14 cellular contexts compared by ENCODE assay signal in genomic region chr20:38023181-38024085, GRCh38. TPM values are rescaled to one million over a fixed set of nuclear protein-coding genes. Genes with fewer than 3 reads are reported as not detected.
DNase-seq lines count a peak whose midpoint lies in the region; ATAC-seq and TF ChIP-seq lines count a peak whose summit lies in the region.
"Had no signal": no experiment of that assay in that cellular context is flagged by ENCODE, and none has a peak within 500 bp of the region (broad histone marks: within the 10 kb centered on the region; RNA-seq: fewer than 3 reads in every experiment).

No MANE protein-coding gene starts in this region.

- no peak overlapping the region for H3K9ac ChIP-seq in adipocyte (ENCODE audit: low read length)

- POLR2A ChIA-PET in BJ (lab: Charles Lee) = no interaction called here

- H3K36me3 ChIP-seq in BJ (ENCODE audit: control insufficient read depth, insufficient read depth, low read length) (no peaks in the 10 kb centered on the region), adipocyte (ENCODE audit: control insufficient read depth, insufficient read depth, low read length, severe bottlenecking) (peaks cover 11% of the 10 kb centered on the region), right lobe of liver (no peaks in the 10 kb centered on the region)
- H3K36me3 ChIP-seq: uterus had no signal

- H3K27ac ChIP-seq in right lobe of liver = no peak overlapping the region
- H3K27ac ChIP-seq: breast epithelium, Peyer's patch, uterus had no signal

- TF ChIP-seq CTCF in BJ (IDR thresholded peaks at IDR 0.05; ENCODE audit: insufficient read depth, low read depth, low read length) (no peak), right lobe of liver (IDR thresholded peaks at IDR 0.05) (no peak)

- TF ChIP-seq POLR2A in right lobe of liver (IDR thresholded peaks at IDR 0.05) = no peak

- 48% methylated on average over 4 of the region's 5 CpGs for WGBS in right lobe of liver (ENCODE audit: insufficient coverage, low coverage, low lambda C conversion rate, missing lambda C conversion rate)

- H3K4me3 ChIP-seq in BJ (ENCODE audit: low read depth, low read length) (no peak overlapping the region), adipocyte (ENCODE audit: low read length) (no peak overlapping the region), right lobe of liver (no peak overlapping the region)
- H3K4me3 ChIP-seq: breast epithelium, heart left ventricle, Peyer's patch, uterus had no signal

- H3K27me3 Mint-ChIP-seq in activated T-helper 17 cell treated with anti-CD3 and anti-CD28 coated beads, Interleukin-2, amount 50 U/mL, for 72 hours = no peaks in the 10 kb centered on the region
- H3K27me3 Mint-ChIP-seq: activated CD4-positive, alpha-beta memory T cell treated with anti-CD3 and anti-CD28 coated beads, Interleukin-2, amount 10 ng/mL, durations not matched to agents 7 days and 5 days had no signal

- intact Hi-C loops in right lobe of liver (cut with DNase I) = no loop called here

- H3K9me3 ChIP-seq in adipocyte (ENCODE audit: control insufficient read depth, low read length) (peaks cover 1% of the 10 kb centered on the region), right lobe of liver (no peaks in the 10 kb centered on the region)
- H3K9me3 ChIP-seq: Peyer's patch had no signal

- H3K36me3 Mint-ChIP-seq in activated T-helper 17 cell treated with anti-CD3 and anti-CD28 coated beads, Interleukin-2, amount 50 U/mL, for 72 hours (ENCODE audit: low read depth) = peaks cover 58% of the 10 kb centered on the region

- H3K4me1 ChIP-seq in adipocyte (ENCODE audit: control insufficient read depth, insufficient read depth, low read length) (peaks cover 7% of the 10 kb centered on the region), right lobe of liver (peaks cover 0 to 16% (median 8%) of the 10 kb centered on the region in 4 donors)
- H3K4me1 ChIP-seq: breast epithelium, uterus had no signal

- peaks cover 33% of the 10 kb centered on the region for H3K4me1 Mint-ChIP-seq in activated T-helper 17 cell treated with anti-CD3 and anti-CD28 coated beads, Interleukin-2, amount 50 U/mL, for 72 hours

- H3K27me3 ChIP-seq in BJ (ENCODE audit: control insufficient read depth, insufficient read depth, low read length) = no peaks in the 10 kb centered on the region
- no peaks in the 10 kb centered on the region for H3K27me3 ChIP-seq in adipocyte (replicated peaks; ENCODE audit: control insufficient read depth, insufficient read depth, low read length)
- no peaks in the 10 kb centered on the region for H3K27me3 ChIP-seq in right lobe of liver
- H3K27me3 ChIP-seq: breast epithelium, heart left ventricle, Peyer's patch, uterus had no signal

- CTCF ChIA-PET in BJ (lab: Yijun Ruan, JAX) = interaction anchor here (1.0 kb wide), 1 partner anchor 198 kb away, joined by 3 read pairs; no protein-coding TSS in a partner anchor

- DNase-seq in BJ (ENCODE audit: low read depth) (peak; percentile 41), HT1080 (ENCODE audit: low read depth) (peak; percentile 21), adipocyte (ENCODE audit: low read depth) (peak; percentile 83), right lobe of liver (no peak)
- DNase-seq in central memory CD4-positive, alpha-beta T cell = no peak
- DNase-seq: activated CD4-positive, alpha-beta memory T cell treated with anti-CD3 and anti-CD28 coated beads, Interleukin-2, amount 10 ng/mL, durations not matched to agents 7 days and 5 days; heart left ventricle; natural killer cell; Peyer's patch; uterus had no signal

- no peak overlapping the region for H3K27ac Mint-ChIP-seq in activated T-helper 17 cell treated with anti-CD3 and anti-CD28 coated beads, Interleukin-2, amount 50 U/mL, for 72 hours
- H3K27ac Mint-ChIP-seq: activated CD4-positive, alpha-beta memory T cell treated with anti-CD3 and anti-CD28 coated beads, Interleukin-2, amount 10 ng/mL, durations not matched to agents 7 days and 5 days had no signal

- peak; percentile 58 to 76 (median 71) for ATAC-seq in right lobe of liver
- no peak for ATAC-seq in activated T-helper 17 cell treated with anti-CD3 and anti-CD28 coated beads, Interleukin-2, amount 50 U/mL, for 72 hours (replicated peaks)
- ATAC-seq in GM21528 (IDR thresholded peaks at IDR 0.05; ENCODE audit: low FRiP score, unreplicated experiment) = no peak
- no peak for ATAC-seq in HG03342 (IDR thresholded peaks at IDR 0.05; ENCODE audit: unreplicated experiment)
- ATAC-seq: natural killer cell had no signal

- H3K4me3 Mint-ChIP-seq in activated T-helper 17 cell treated with anti-CD3 and anti-CD28 coated beads, Interleukin-2, amount 50 U/mL, for 72 hours = no peak overlapping the region
- H3K4me3 Mint-ChIP-seq: activated CD4-positive, alpha-beta memory T cell treated with anti-CD3 and anti-CD28 coated beads, Interleukin-2, amount 10 ng/mL, durations not matched to agents 7 days and 5 days; natural killer cell had no signal

- peaks cover under 1% of the 10 kb centered on the region for H3K9me3 Mint-ChIP-seq in activated T-helper 17 cell treated with anti-CD3 and anti-CD28 coated beads, Interleukin-2, amount 50 U/mL, for 72 hours

RNA-seq across cellular contexts. Expression of gene TTI1, which starts 9.8 kb away (rescaled TPM):
- 12.0 and 12.7 TPM in 2 replicates for polyA plus RNA-seq in BJ (2011; rRNA removed)
- 13.1 and 21.2 TPM in 2 replicates for polyA minus RNA-seq in BJ (2011; rRNA and poly(A)+ RNA removed)
- total RNA-seq in HT1080 (2014; rRNA removed; shearing (Covaris generic)) = 22.4 and 27.3 TPM in 2 replicates
- 21.0 and 21.2 TPM in 2 replicates for polyA plus RNA-seq in HT1080 (2015; cell fraction: cytosol; rRNA removed)
- polyA plus RNA-seq in HT1080 (2015; cell fraction: nucleus; rRNA removed) = 39.8 and 41.6 TPM in 2 replicates
- total RNA-seq in right lobe of liver = 10 to 100 TPM in 4 of 6 experiments, 1 to 10 TPM in 2; 8.6 to 14.3 (median 11.3) TPM
- 10 to 100 TPM; 33.0 to 40.5 TPM for total RNA-seq in activated T-helper 17 cell treated with anti-CD3 and anti-CD28 coated beads, Interleukin-2, amount 50 U/mL, for 72 hours

RNA-seq across cellular contexts. Expression of gene RPRD1B, which starts 10.1 kb away (rescaled TPM):
- 19.7 and 21.0 TPM in 2 replicates for polyA plus RNA-seq in BJ (2011; rRNA removed)
- polyA minus RNA-seq in BJ (2011; rRNA and poly(A)+ RNA removed) = 10.2 and 13.6 TPM in 2 replicates
- total RNA-seq in HT1080 (2014; rRNA removed; shearing (Covaris generic)) = 14.0 and 21.2 TPM in 2 replicates
- polyA plus RNA-seq in HT1080 (2015; cell fraction: cytosol; rRNA removed) = 21.1 and 24.2 TPM in 2 replicates
- polyA plus RNA-seq in HT1080 (2015; cell fraction: nucleus; rRNA removed) = 31.6 and 41.2 TPM in 2 replicates
- total RNA-seq in right lobe of liver = 100 to 1,000 TPM in 1 of 6 experiments, 10 to 100 TPM in 5; 25.0 to 153 (median 37.9) TPM
- 10 to 100 TPM; 37.9 to 46.0 TPM for total RNA-seq in activated T-helper 17 cell treated with anti-CD3 and anti-CD28 coated beads, Interleukin-2, amount 50 U/mL, for 72 hours

Comparison
In these comparisons a context has a peak if more than half of its experiments do, and no peak if none do; other contexts are left out.
1. DNase-seq: peak in BJ (single experiment), HT1080 (single experiment) and adipocyte (single experiment); none in right lobe of liver (0 of 3) and central memory CD4-positive, alpha-beta T cell (single experiment).
2. ATAC-seq: peak in right lobe of liver (4 of 4); none in activated T-helper 17 cell treated with anti-CD3 and anti-CD28 coated beads, Interleukin-2, amount 50 U/mL, for 72 hours (single experiment), GM21528 (single experiment) and HG03342 (single experiment).